In genomic region chr5:123951204-123951977, GRCh38 we compare ENCODE assay signal across 12 cellular contexts.
DNase-seq lines count a peak whose midpoint lies in the region; ATAC-seq and TF ChIP-seq lines count a peak whose summit lies in the region.
"Had no signal": no experiment of that assay in that cellular context is flagged by ENCODE, and none has a peak within 500 bp of the region (broad histone marks: within the 10 kb centered on the region; RNA-seq: fewer than 3 reads in every experiment).

No MANE protein-coding gene starts in this region.

- no peaks in the 10 kb centered on the region for H3K9me3 ChIP-seq in breast epithelium

- no TSS peak for BruUV-seq in MCF 10A (replicated peaks; lab: Mats Ljungman, UMichigan)

- H3K4me3 ChIP-seq in breast epithelium (no peak overlapping the region), fibroblast of the aortic adventitia (ENCODE audit: low read depth, low read length) (no peak overlapping the region)

- POLR2A ChIA-PET in MCF 10A (lab: Yijun Ruan, JAX) (interaction anchor here (0.5 to 1.6 kb wide), 4 partner anchors 34 to 1230 kb away, joined by 3 to 4 read pairs (median 3); no protein-coding TSS in a partner anchor), HEK293T (lab: Yijun Ruan, JAX) (no interaction called here)
- POLR2A ChIA-PET in naive thymus-derived CD8-positive, alpha-beta T cell (lab: Charles Lee), result no interaction called here

- intact Hi-C loops in MCF 10A (cut with micrococcal nuclease) (loop anchor here (5.0 kb wide), 2 partner anchors 111 to 791 kb away; no protein-coding TSS in a partner anchor), breast epithelium (cut with DNase I; ENCODE audit: low total_unique reads) (no loop called here)

- no peak for TF ChIP-seq POLR2A in breast epithelium (IDR thresholded peaks at IDR 0.05)

- H3K4me1 ChIP-seq in breast epithelium, result no peaks in the 10 kb centered on the region

- peak; percentile 92 for ATAC-seq in SK-N-SH treated with all-trans-retinoic acid at 6 μM for 48 hours
- ATAC-seq in naive thymus-derived CD8-positive, alpha-beta T cell, result no peak
- no peak for ATAC-seq in HG02884 (IDR thresholded peaks at IDR 0.05; ENCODE audit: unreplicated experiment)
- no peak for ATAC-seq in stimulated activated memory B cell treated with anti-CD40 and anti-IgM and Interleukin-4, amounts not matched to agents 10 μg/mL and 1 μg/mL and 100 μg/mL, for 72 hours
- ATAC-seq: activated CD4-positive, CD25-positive, alpha-beta regulatory T cell treated with anti-CD3 and anti-CD28 coated beads, Interleukin-2, amount 50 U/mL, for 24 hours had no signal

- H3K27me3 Mint-ChIP-seq in MCF 10A (ENCODE audit: insufficient read depth, unreplicated experiment), result no peaks in the 10 kb centered on the region
- H3K27me3 Mint-ChIP-seq in naive thymus-derived CD8-positive, alpha-beta T cell, result peaks cover 0 to 5% (median 0%) of the 10 kb centered on the region in 5 donors
- no peaks in the 10 kb centered on the region for H3K27me3 Mint-ChIP-seq in stimulated activated memory B cell treated with anti-CD40 and anti-IgM and Interleukin-4, amounts not matched to agents 10 μg/mL and 1 μg/mL and 100 μg/mL, for 72 hours

- peaks cover 9% of the 10 kb centered on the region for H3K9me3 Mint-ChIP-seq in MCF 10A (ENCODE audit: unreplicated experiment)
- peaks cover 0 to 12% (median 0%) of the 10 kb centered on the region in 9 donors for H3K9me3 Mint-ChIP-seq in naive thymus-derived CD8-positive, alpha-beta T cell
- peaks cover 3% of the 10 kb centered on the region for H3K9me3 Mint-ChIP-seq in stimulated activated memory B cell treated with anti-CD40 and anti-IgM and Interleukin-4, amounts not matched to agents 10 μg/mL and 1 μg/mL and 100 μg/mL, for 72 hours

- no peaks in the 10 kb centered on the region for H3K27me3 ChIP-seq in breast epithelium

- H3K27ac Mint-ChIP-seq in MCF 10A (ENCODE audit: low read depth, unreplicated experiment), result peak overlapping the region; percentile 33
- no peak overlapping the region for H3K27ac Mint-ChIP-seq in naive thymus-derived CD8-positive, alpha-beta T cell
- no peak overlapping the region for H3K27ac Mint-ChIP-seq in stimulated activated memory B cell treated with anti-CD40 and anti-IgM and Interleukin-4, amounts not matched to agents 10 μg/mL and 1 μg/mL and 100 μg/mL, for 72 hours
- H3K27ac Mint-ChIP-seq: nephron progenitor cell had no signal

- peak overlapping the region; percentile 0 for H3K4me3 Mint-ChIP-seq in MCF 10A (ENCODE audit: unreplicated experiment)
- no peak overlapping the region for H3K4me3 Mint-ChIP-seq in naive thymus-derived CD8-positive, alpha-beta T cell
- no peak overlapping the region for H3K4me3 Mint-ChIP-seq in stimulated activated memory B cell treated with anti-CD40 and anti-IgM and Interleukin-4, amounts not matched to agents 10 μg/mL and 1 μg/mL and 100 μg/mL, for 72 hours
- H3K4me3 Mint-ChIP-seq: nephron progenitor cell had no signal

- DNase-seq in MCF 10A (ENCODE audit: unreplicated experiment) (peak; percentile 96), breast epithelium (ENCODE audit: low spot score in 2 of 2) (no peak), fibroblast of the aortic adventitia (ENCODE audit: low read depth) (peak; percentile 92), HEK293T (ENCODE audit: extremely low spot score) (no peak)
- DNase-seq in naive thymus-derived CD8-positive, alpha-beta T cell, result no peak
- DNase-seq: activated effector memory CD4-positive, alpha-beta T cell treated with Interleukin-2 at 50 U/mL for 16 hours; NCI-H1694; nephron progenitor cell had no signal

- peaks cover 29% of the 10 kb centered on the region for H3K4me1 Mint-ChIP-seq in MCF 10A (ENCODE audit: insufficient read depth, unreplicated experiment)
- H3K4me1 Mint-ChIP-seq in naive thymus-derived CD8-positive, alpha-beta T cell, result no peaks in the 10 kb centered on the region
- no peaks in the 10 kb centered on the region for H3K4me1 Mint-ChIP-seq in stimulated activated memory B cell treated with anti-CD40 and anti-IgM and Interleukin-4, amounts not matched to agents 10 μg/mL and 1 μg/mL and 100 μg/mL, for 72 hours

- CTCF ChIA-PET in MCF 10A (lab: Yijun Ruan, JAX) (interaction anchor here (0.7 kb wide), 1 partner anchor 147 kb away, joined by 3 read pairs; no protein-coding TSS in a partner anchor), HEK293T (lab: Yijun Ruan, JAX) (no interaction called here)

- H3K36me3 ChIP-seq in breast epithelium, result no peaks in the 10 kb centered on the region

- no peak overlapping the region for H3K27ac ChIP-seq in breast epithelium

- no peaks in the 10 kb centered on the region for H3K36me3 Mint-ChIP-seq in MCF 10A (ENCODE audit: insufficient read depth, unreplicated experiment)
- H3K36me3 Mint-ChIP-seq in naive thymus-derived CD8-positive, alpha-beta T cell, result no peaks in the 10 kb centered on the region
- H3K36me3 Mint-ChIP-seq in stimulated activated memory B cell treated with anti-CD40 and anti-IgM and Interleukin-4, amounts not matched to agents 10 μg/mL and 1 μg/mL and 100 μg/mL, for 72 hours, result no peaks in the 10 kb centered on the region

- TF ChIP-seq CTCF in MCF 10A (IDR thresholded peaks at IDR 0.05; ENCODE audit: unreplicated experiment) (no peak), breast epithelium (IDR thresholded peaks at IDR 0.05) (no peak), fibroblast of the aortic adventitia (IDR thresholded peaks at IDR 0.05; ENCODE audit: insufficient read depth, low read length) (no peak)

TF ChIP-seq in SK-N-SH treated with all-trans-retinoic acid at 6 μM for 48 hours, 23 proteins besides CTCF, POLR2A, EP300 and RAD21 (continues in another document):
- TF ChIP-seq BACH2 (CRISPR knock-in tag; IDR thresholded peaks at IDR 0.05; ENCODE audit: borderline replicate concordance), result no peak
- TF ChIP-seq CSRNP3 (CRISPR knock-in tag; IDR thresholded peaks at IDR 0.05), result no peak
- no peak for TF ChIP-seq RARB (CRISPR knock-in tag; IDR thresholded peaks at IDR 0.05)
- no peak for TF ChIP-seq ZNF8 (CRISPR knock-in tag; IDR thresholded peaks at IDR 0.05)

TF ChIP-seq in HEK293T, 16 proteins besides CTCF, POLR2A, EP300 and RAD21:
- TF ChIP-seq LEF1 (IDR thresholded peaks at IDR 0.05; ENCODE audit: borderline replicate concordance), result no peak
- TF ChIP-seq FOXM1 (IDR thresholded peaks at IDR 0.05; ENCODE audit: borderline replicate concordance), result no peak
- no peak for TF ChIP-seq FOXK2 (IDR thresholded peaks at IDR 0.05)
- TF ChIP-seq L3MBTL2 (conservative IDR thresholded peaks at IDR 0.05), result no peak
- no peak for TF ChIP-seq SUZ12 (IDR thresholded peaks at IDR 0.05)
- no peak for TF ChIP-seq FOXA1 (IDR thresholded peaks at IDR 0.05)
- no peak for TF ChIP-seq BHLHE40 (IDR thresholded peaks at IDR 0.05; ENCODE audit: borderline replicate concordance)
- TF ChIP-seq ELF4 (IDR thresholded peaks at IDR 0.05), result no peak
- no peak for TF ChIP-seq HDGF (IDR thresholded peaks at IDR 0.05; ENCODE audit: borderline replicate concordance)
- TF ChIP-seq ARNT (IDR thresholded peaks at IDR 0.05), result no peak
- no peak for TF ChIP-seq CTBP1 (IDR thresholded peaks at IDR 0.05; ENCODE audit: borderline replicate concordance)
TF ChIP-seq in HEK293T: peak in this region for 0.

Comparison
In these comparisons a context has a peak if more than half of its experiments do, and no peak if none do; other contexts are left out.
1. DNase-seq: peak in MCF 10A (single experiment) and fibroblast of the aortic adventitia (single experiment); none in breast epithelium (0 of 2), naive thymus-derived CD8-positive, alpha-beta T cell (0 of 10) and HEK293T (single experiment).